In genomic region chr1:91165033-91165654, GRCh38 we compare ENCODE assay signal across 8 cellular contexts.
DNase-seq lines count a peak whose midpoint lies in the region; ATAC-seq and TF ChIP-seq lines count a peak whose summit lies in the region.

No MANE protein-coding gene starts in this region.

- intact Hi-C loops in naive thymus-derived CD4-positive, alpha-beta T cell (cut with micrococcal nuclease): loop anchor here (1.0 to 10.0 kb wide), 12 partner anchors 112 to 1130 kb away; partner anchors contain the start of genes CDC7 (in 1 of the 2), GLMN (in 1 of the 2) and RPAP2 (in 1 of the 2)

- no peaks in the 10 kb centered on the region for H3K9me3 Mint-ChIP-seq in naive thymus-derived CD4-positive, alpha-beta T cell
- no peaks in the 10 kb centered on the region for H3K9me3 Mint-ChIP-seq in stimulated activated effector memory CD8-positive, alpha-beta T cell treated with anti-CD3 and anti-CD28 coated beads, Interleukin-12 subunit alpha, Interleukin-12 subunit beta, amount 100 ng/mL, for 72 hours

- no peaks in the 10 kb centered on the region for H3K36me3 Mint-ChIP-seq in naive thymus-derived CD4-positive, alpha-beta T cell
- H3K36me3 Mint-ChIP-seq in stimulated activated effector memory CD8-positive, alpha-beta T cell treated with anti-CD3 and anti-CD28 coated beads, Interleukin-12 subunit alpha, Interleukin-12 subunit beta, amount 100 ng/mL, for 72 hours: no peaks in the 10 kb centered on the region

- no peaks in the 10 kb centered on the region for H3K9me3 ChIP-seq in naive thymus-derived CD4-positive, alpha-beta T cell (ENCODE audit: control insufficient read depth in 2 of 3, low read length in 3 of 3)

- H3K27me3 ChIP-seq in naive thymus-derived CD4-positive, alpha-beta T cell (ENCODE audit: control insufficient read depth in 2 of 2, insufficient read depth in 2 of 2, low read length in 2 of 2): no peaks in the 10 kb centered on the region

- ATAC-seq in HG03565 (IDR thresholded peaks at IDR 0.05; ENCODE audit: unreplicated experiment): peak; percentile 85
- peak; percentile 87 for ATAC-seq in esophagus mucosa
- peak; percentile 78 for ATAC-seq in naive thymus-derived CD4-positive, alpha-beta T cell
- peak; percentile 91 for ATAC-seq in stimulated activated effector memory CD8-positive, alpha-beta T cell treated with anti-CD3 and anti-CD28 coated beads, Interleukin-12 subunit alpha, Interleukin-12 subunit beta, amount 100 ng/mL, for 72 hours

- peak overlapping the region in 1 of 9 donors; percentile 49 for H3K27ac Mint-ChIP-seq in naive thymus-derived CD4-positive, alpha-beta T cell
- no peak overlapping the region for H3K27ac Mint-ChIP-seq in stimulated activated effector memory CD8-positive, alpha-beta T cell treated with anti-CD3 and anti-CD28 coated beads, Interleukin-12 subunit alpha, Interleukin-12 subunit beta, amount 100 ng/mL, for 72 hours

- DNase-seq in D341Med (ENCODE audit: low spot score) (peak; percentile 83), GM20000 (ENCODE audit: low spot score) (peak; percentile 77), NOMO-1 treated with DMSO at 0.1 percent for 48 hours (lab: John Stamatoyannopoulos, UW; ENCODE audit: unreplicated experiment) (peak; percentile 45)
- DNase-seq in activated CD8-positive, alpha-beta memory T cell treated with anti-CD3 and anti-CD28 coated beads, Interleukin-2, amount 50 U/mL, for 4 hours: peak; percentile 68
- peak; percentile 5 to 72 (median 42) for DNase-seq in naive thymus-derived CD4-positive, alpha-beta T cell
- peak; percentile 78 to 89 for DNase-seq in stimulated activated effector memory CD8-positive, alpha-beta T cell treated with anti-CD3 and anti-CD28 coated beads, Interleukin-12 subunit alpha, Interleukin-12 subunit beta, amount 100 ng/mL, for 72 hours (ENCODE audit: low spot score in 2 of 2)

- H3K36me3 ChIP-seq in naive thymus-derived CD4-positive, alpha-beta T cell (ENCODE audit: control insufficient read depth in 2 of 3, insufficient read depth in 3 of 3, low read length in 3 of 3): no peaks in the 10 kb centered on the region

- peaks cover 0 to 6% (median 0%) of the 10 kb centered on the region in 7 donors for H3K4me1 Mint-ChIP-seq in naive thymus-derived CD4-positive, alpha-beta T cell
- H3K4me1 Mint-ChIP-seq in stimulated activated effector memory CD8-positive, alpha-beta T cell treated with anti-CD3 and anti-CD28 coated beads, Interleukin-12 subunit alpha, Interleukin-12 subunit beta, amount 100 ng/mL, for 72 hours: peaks cover 16% of the 10 kb centered on the region

- H3K4me3 Mint-ChIP-seq in naive thymus-derived CD4-positive, alpha-beta T cell: no peak overlapping the region
- no peak overlapping the region for H3K4me3 Mint-ChIP-seq in stimulated activated effector memory CD8-positive, alpha-beta T cell treated with anti-CD3 and anti-CD28 coated beads, Interleukin-12 subunit alpha, Interleukin-12 subunit beta, amount 100 ng/mL, for 72 hours

- peak; percentile 96 for TF ChIP-seq CTCF in GM20000 (IDR thresholded peaks at IDR 0.05; ENCODE audit: extremely low read depth, missing control alignments)

- peaks cover 0 to 8% (median 0%) of the 10 kb centered on the region in 5 donors for H3K27me3 Mint-ChIP-seq in naive thymus-derived CD4-positive, alpha-beta T cell

- CTCF ChIA-PET in naive thymus-derived CD4-positive, alpha-beta T cell (lab: Charles Lee): interaction anchor here (0.7 to 2.6 kb wide), 10 partner anchors 9 to 1383 kb away, joined by 3 to 9 read pairs (median 3); no protein-coding TSS in a partner anchor

- POLR2A ChIA-PET in naive thymus-derived CD4-positive, alpha-beta T cell (lab: Charles Lee): no interaction called here

- H3K27ac ChIP-seq in naive thymus-derived CD4-positive, alpha-beta T cell (ENCODE audit: low read depth, low read length): no peak overlapping the region

- no peak overlapping the region for H3K4me3 ChIP-seq in naive thymus-derived CD4-positive, alpha-beta T cell (ENCODE audit: low read length)

- no peaks in the 10 kb centered on the region for H3K4me1 ChIP-seq in naive thymus-derived CD4-positive, alpha-beta T cell (ENCODE audit: control insufficient read depth in 2 of 2, insufficient read depth in 2 of 2, low read length in 2 of 2)
